In the genomic region with DNA sequence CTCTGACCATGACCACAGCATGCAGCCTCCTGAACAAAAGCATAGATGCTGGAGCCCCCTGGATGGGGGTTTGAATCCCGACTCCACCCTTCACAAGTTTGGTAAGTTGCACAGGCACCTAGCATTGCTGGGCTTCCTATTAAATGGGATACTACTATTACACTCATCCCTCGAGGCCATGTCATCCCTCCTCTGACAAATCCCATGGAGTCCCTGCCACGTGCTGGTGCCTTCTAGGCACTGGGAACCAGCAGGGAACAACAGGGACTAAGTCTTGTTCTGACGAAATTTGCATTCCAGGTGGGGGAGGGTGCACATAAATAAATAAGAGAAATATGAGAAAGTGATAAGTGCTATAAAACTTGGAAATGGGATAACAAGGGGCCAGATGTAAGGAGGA, we compare ENCODE assay signal across 30 cellular contexts.
"Had no signal": no experiment of that assay in that cellular context is flagged by ENCODE, and none has a peak within 500 bp of the region (broad histone marks: within the 10 kb centered on the region; RNA-seq: fewer than 3 reads in every experiment).

No MANE protein-coding gene starts in this region.

- H3K4me3 ChIP-seq: coronary artery, esophagus muscularis mucosa, heart right ventricle, left ventricle myocardium inferior, lower lobe of right lung, ovary, psoas muscle, skin epidermis, spleen, testis, tibial nerve, upper lobe of left lung had no signal

- H3K27ac ChIP-seq: coronary artery, esophagus muscularis mucosa, heart right ventricle, left ventricle myocardium inferior, lower lobe of right lung, ovary, psoas muscle, skin epidermis, testis, tibial nerve, upper lobe of left lung had no signal

- FAIRE-seq: endothelial cell of umbilical vein, urothelium cell line had no signal

- DNase-seq: dermis blood vessel endothelial cell; effector memory CD4-positive, alpha-beta T cell; foreskin melanocyte; glutamatergic neuron; heart right ventricle; hypothalamus; immature natural killer cell; kidney glomerular epithelial cell; left colon; left ventricle myocardium inferior; lower lobe of right lung; naive thymus-derived CD8-positive, alpha-beta T cell; nephron progenitor cell; occipital lobe; ovary; right cardiac atrium; stimulated activated CD4-positive, alpha-beta T cell treated with anti-CD3 and anti-CD28 coated beads, Interleukin-4, amount 100 ng/mL, for 4 hours; stimulated activated naive CD8-positive, alpha-beta T cell treated with anti-CD3 and anti-CD28 coated beads, Interleukin-15, Interleukin-2, amounts not matched to agents 100 U/mL and 50 U/mL, for 24 hours; substantia nigra; testis; upper lobe of left lung had no signal

- H3K36me3 ChIP-seq: esophagus muscularis mucosa, heart right ventricle, left ventricle myocardium inferior, lower lobe of right lung, ovary, spleen, tibial nerve, upper lobe of left lung had no signal

- H3K4me1 ChIP-seq: testis had no signal

- H3K27me3 ChIP-seq: ovary, testis had no signal

- H3K9me3 ChIP-seq: esophagus muscularis mucosa, heart right ventricle, left ventricle myocardium inferior, lower lobe of right lung, ovary, psoas muscle, spleen, testis, tibial nerve, upper lobe of left lung had no signal

- ATAC-seq: heart right ventricle; left colon; lower lobe of right lung; naive thymus-derived CD8-positive, alpha-beta T cell; psoas muscle; right cardiac atrium; stimulated activated memory B cell treated with anti-CD40 and anti-IgM and Interleukin-4, amounts not matched to agents 10 μg/mL and 1 μg/mL and 100 μg/mL, for 72 hours; stimulated activated naive CD8-positive, alpha-beta T cell treated with anti-CD3 and anti-CD28 coated beads, Interleukin-15, Interleukin-2, amounts not matched to agents 100 U/mL and 50 U/mL, for 24 hours had no signal
